16 cellular contexts compared by ENCODE assay signal in the genomic region with DNA sequence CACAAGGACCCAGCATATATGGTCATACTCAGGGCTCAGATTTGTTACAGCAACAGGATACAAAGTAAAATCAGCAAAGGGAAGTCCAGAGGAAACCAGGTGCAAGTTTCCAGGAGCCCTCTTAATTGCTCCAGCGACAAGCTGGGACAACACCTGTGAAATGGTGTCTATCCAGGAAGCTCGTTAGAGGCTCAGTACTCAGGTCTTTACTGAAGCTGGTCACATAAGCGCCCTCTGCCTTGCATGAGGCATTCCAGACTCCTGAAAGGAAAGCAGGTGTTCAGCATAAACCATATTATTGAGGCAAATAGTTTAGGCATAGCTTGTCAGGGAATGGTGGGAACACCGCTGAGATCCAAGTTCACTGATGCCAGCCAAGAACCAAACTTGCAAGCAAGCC.
"Had no signal": no experiment of that assay in that cellular context is flagged by ENCODE, and none has a peak within 500 bp of the region (broad histone marks: within the 10 kb centered on the region; RNA-seq: fewer than 3 reads in every experiment).

No MANE protein-coding gene starts in this region.

- H3K36me3 ChIP-seq: brain microvascular endothelial cell, heart right ventricle, lower lobe of right lung, prostate gland had no signal

- H3K4me1 ChIP-seq: heart right ventricle, lower lobe of right lung, prostate gland had no signal

- H3K9me3 ChIP-seq: heart right ventricle, lower lobe of right lung, prostate gland had no signal

- H3K4me3 Mint-ChIP-seq: activated B cell treated with CpG ODN at 0.5 μM for 24 hours; activated CD4-positive, alpha-beta T cell treated with anti-CD3 and anti-CD28 coated beads, Interleukin-2, amount 10 ng/mL, durations not matched to agents 7 days and 5 days; central memory CD8-positive, alpha-beta T cell; stimulated activated naive CD8-positive, alpha-beta T cell treated with anti-CD3 and anti-CD28 coated beads, Interleukin-15, Interleukin-2, amounts not matched to agents 100 ng/mL and 50 ng/mL, for 24 hours; type B pancreatic cell had no signal

- ATAC-seq: heart right ventricle, left cardiac atrium, lower lobe of right lung, right cardiac atrium had no signal

- H3K27ac Mint-ChIP-seq: activated B cell treated with CpG ODN at 0.5 μM for 24 hours; activated CD4-positive, alpha-beta T cell treated with anti-CD3 and anti-CD28 coated beads, Interleukin-2, amount 10 ng/mL, durations not matched to agents 7 days and 5 days; stimulated activated naive CD8-positive, alpha-beta T cell treated with anti-CD3 and anti-CD28 coated beads, Interleukin-15, Interleukin-2, amounts not matched to agents 100 ng/mL and 50 ng/mL, for 24 hours; type B pancreatic cell had no signal

- H3K36me3 Mint-ChIP-seq: type B pancreatic cell had no signal

- H3K27ac ChIP-seq: brain microvascular endothelial cell, heart right ventricle, lower lobe of right lung, prostate gland, skin epidermis had no signal

- H3K4me3 ChIP-seq: heart right ventricle, lower lobe of right lung, prostate gland, skin epidermis had no signal

- H3K9me3 Mint-ChIP-seq: activated B cell treated with CpG ODN at 0.5 μM for 24 hours; activated CD4-positive, alpha-beta T cell treated with anti-CD3 and anti-CD28 coated beads, Interleukin-2, amount 10 ng/mL, durations not matched to agents 7 days and 5 days; central memory CD8-positive, alpha-beta T cell; stimulated activated naive CD8-positive, alpha-beta T cell treated with anti-CD3 and anti-CD28 coated beads, Interleukin-15, Interleukin-2, amounts not matched to agents 100 ng/mL and 50 ng/mL, for 24 hours; type B pancreatic cell had no signal

- DNase-seq: activated B cell treated with CpG ODN at 0.5 μM for 24 hours; activated CD4-positive, alpha-beta T cell treated with anti-CD3 and anti-CD28 coated beads, Interleukin-2, amount 10 ng/mL, durations not matched to agents 7 days and 5 days; activated naive CD4-positive, alpha-beta T cell treated with Interleukin-2 at 50 U/mL for 16 hours; anterior cingulate cortex; brain microvascular endothelial cell; effector CD8-positive, alpha-beta T cell; foreskin fibroblast; heart right ventricle; left cardiac atrium; lower lobe of right lung; right cardiac atrium had no signal

- H3K4me1 Mint-ChIP-seq: activated B cell treated with CpG ODN at 0.5 μM for 24 hours; activated CD4-positive, alpha-beta T cell treated with anti-CD3 and anti-CD28 coated beads, Interleukin-2, amount 10 ng/mL, durations not matched to agents 7 days and 5 days; central memory CD8-positive, alpha-beta T cell had no signal

- H3K27me3 ChIP-seq: brain microvascular endothelial cell had no signal
